ENCODE assay signal across 23 cellular contexts in the genomic region with DNA sequence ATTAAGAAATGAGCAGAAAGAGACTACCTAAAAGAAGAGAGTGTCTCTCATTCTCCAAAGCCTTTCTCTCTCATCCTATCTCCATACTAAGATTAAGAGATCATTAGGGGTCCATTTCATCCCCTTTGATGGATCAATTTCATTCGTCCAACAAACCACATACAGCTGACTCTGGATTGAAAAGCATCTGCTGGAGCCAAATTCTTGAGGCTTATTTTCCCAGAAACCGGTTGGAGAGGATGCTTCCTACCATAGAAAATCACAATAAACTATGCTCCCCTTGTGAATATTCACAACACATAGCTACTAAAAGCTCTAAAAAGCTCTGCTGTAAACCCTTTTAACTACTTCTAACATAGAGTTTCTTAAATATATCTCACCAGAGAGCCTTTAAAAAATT.
DNase-seq lines count a peak whose midpoint lies in the region; TF ChIP-seq lines count a peak whose summit lies in the region.
"Had no signal": no experiment of that assay in that cellular context is flagged by ENCODE, and none has a peak within 500 bp of the region (broad histone marks: within the 10 kb centered on the region; RNA-seq: fewer than 3 reads in every experiment).

No MANE protein-coding gene starts in this region.

- H3K4me3 Mint-ChIP-seq in neural progenitor cell (no peak overlapping the region), H9 (no peak overlapping the region)
- H3K4me3 Mint-ChIP-seq: B cell, IgD-negative memory B cell had no signal

- H3K56ac ChIP-seq in H9 (ENCODE audit: insufficient read length, low read depth, low read length), result no peak overlapping the region

- H3K4me1 Mint-ChIP-seq in neural progenitor cell, result peaks cover 40% of the 10 kb centered on the region
- H3K4me1 Mint-ChIP-seq in H9, result peaks cover 17 to 27% of the 10 kb centered on the region in 2 experiments
- H3K4me1 Mint-ChIP-seq: B cell, IgD-negative memory B cell had no signal

- H4K91ac ChIP-seq in H9 (ENCODE audit: insufficient read length, low read depth, low read length), result no peak overlapping the region

- H3K79me1 ChIP-seq in H9 (ENCODE audit: insufficient read depth, low read depth, low read length, poor library complexity, severe bottlenecking), result no peaks in the 10 kb centered on the region

- no peak overlapping the region for H3K18ac ChIP-seq in H9 (ENCODE audit: insufficient read length, low read depth, low read length)

- no CpG with 5 or more reads among the region's 2 CpGs for WGBS in H9 (ENCODE audit: extremely low coverage, insufficient read length, low lambda C conversion rate)

- no peaks in the 10 kb centered on the region for H3K36me3 ChIP-seq in neural progenitor cell

- H3K4me1 ChIP-seq in neural progenitor cell (peaks cover 46% of the 10 kb centered on the region), H9 (ENCODE audit: insufficient read depth, low read length) (peaks cover 2% of the 10 kb centered on the region; the same call in 1 of the 2 replicates)

- H3K27ac ChIP-seq in caudate nucleus (ENCODE audit: low read depth, low read length) (peak overlapping the region; percentile 98), neural progenitor cell (no peak overlapping the region), H9 (ENCODE audit: insufficient read length, low read depth, low read length) (no peak overlapping the region)
- H3K27ac ChIP-seq: 22Rv1, SK-N-MC had no signal

- H4K8ac ChIP-seq in H9 (replicated peaks; ENCODE audit: insufficient read length, low read depth, low read length), result no peak overlapping the region

- H2AFZ ChIP-seq in neural progenitor cell (replicated peaks) (peak overlapping the region; percentile 44), H9 (ENCODE audit: low read length) (no peak overlapping the region)

- H3K4me2 ChIP-seq in neural progenitor cell, result no peak overlapping the region
- no peak overlapping the region for H3K4me2 ChIP-seq in H9 (ENCODE audit: insufficient read depth, insufficient read length, low read length)

- H3K9ac ChIP-seq in neural progenitor cell, result no peak overlapping the region
- H3K9ac ChIP-seq in H9 (ENCODE audit: extremely low read depth, insufficient read length, low read length), result no peak overlapping the region

- H3K4me3 ChIP-seq in neural progenitor cell, result no peak overlapping the region
- H3K4me3 ChIP-seq: SK-N-MC had no signal

- H3K4ac ChIP-seq in H9 (ENCODE audit: low read depth, low read length), result no peak overlapping the region

- H4K20me1 ChIP-seq in neural progenitor cell (ENCODE audit: low read depth) (no peaks in the 10 kb centered on the region), H9 (ENCODE audit: control insufficient read depth, insufficient read depth, insufficient read length) (no peaks in the 10 kb centered on the region)

- no peaks in the 10 kb centered on the region for H3K9me3 ChIP-seq in neural progenitor cell (ENCODE audit: low read depth)
- no peaks in the 10 kb centered on the region for H3K9me3 ChIP-seq in H9 (ENCODE audit: control insufficient read depth, low read depth, low read length)

- no peak overlapping the region for H2BK5ac ChIP-seq in H9 (ENCODE audit: insufficient read length, low read length)

- H3K27ac Mint-ChIP-seq in neural progenitor cell, result no peak overlapping the region
- H3K27ac Mint-ChIP-seq in H9, result no peak overlapping the region
- H3K27ac Mint-ChIP-seq: B cell, IgD-negative memory B cell had no signal

- no peak overlapping the region for H3K23ac ChIP-seq in H9 (ENCODE audit: insufficient read length, low read depth, low read length)

- no peaks in the 10 kb centered on the region for H3K27me3 ChIP-seq in neural progenitor cell
- H3K27me3 ChIP-seq in H9 (ENCODE audit: insufficient read depth, low read length), result no peaks in the 10 kb centered on the region

- H3K36me3 Mint-ChIP-seq in neural progenitor cell (no peaks in the 10 kb centered on the region), H9 (ENCODE audit: insufficient read depth in 1 of 3, low read depth in 3 of 3) (no peaks in the 10 kb centered on the region)
- H3K36me3 Mint-ChIP-seq: IgD-negative memory B cell had no signal

- H3K23me2 ChIP-seq in H9 (ENCODE audit: insufficient read length, low read depth, low read length, poor library complexity, severe bottlenecking), result no peaks in the 10 kb centered on the region

- H3K27me3 Mint-ChIP-seq in neural progenitor cell (ENCODE audit: insufficient read depth, low read depth) (peaks cover 7% of the 10 kb centered on the region), H9 (ENCODE audit: low read depth) (no peaks in the 10 kb centered on the region)
- H3K27me3 Mint-ChIP-seq: B cell had no signal

- no peak overlapping the region for H4K5ac ChIP-seq in H9 (ENCODE audit: insufficient read length, low read depth, low read length)

- H2BK20ac ChIP-seq in H9 (ENCODE audit: low read depth, low read length, poor library complexity, severe bottlenecking), result no peak overlapping the region

- TF ChIP-seq CTCF in neural progenitor cell (IDR thresholded peaks at IDR 0.05) (no peak), H9 (conservative IDR thresholded peaks at IDR 0.05) (no peak)

- H2BK12ac ChIP-seq in H9 (ENCODE audit: insufficient read length, low read depth, low read length), result no peak overlapping the region

- no peaks in the 10 kb centered on the region for H3F3A ChIP-seq in neural progenitor cell (ENCODE audit: low read depth)

- no peak overlapping the region for H3T11ph ChIP-seq in H9 (ENCODE audit: low read length)

- H3K9me3 Mint-ChIP-seq in neural progenitor cell, result no peaks in the 10 kb centered on the region
- no peaks in the 10 kb centered on the region for H3K9me3 Mint-ChIP-seq in H9
- H3K9me3 Mint-ChIP-seq: IgD-negative memory B cell had no signal

- no peaks in the 10 kb centered on the region for H3K79me2 ChIP-seq in neural progenitor cell (ENCODE audit: low read depth)
- no peaks in the 10 kb centered on the region for H3K79me2 ChIP-seq in H9 (ENCODE audit: insufficient read depth, low read length)

- no peak overlapping the region for H3K14ac ChIP-seq in H9 (ENCODE audit: insufficient read depth, low read length)

- no peak overlapping the region for H2BK120ac ChIP-seq in H9 (ENCODE audit: low read depth, low read length, poor library complexity, severe bottlenecking)

- no peak overlapping the region for H2AK5ac ChIP-seq in H9 (ENCODE audit: insufficient read length, low read length)

- DNase-seq in NCI-H82 (lab: John Stamatoyannopoulos, UW), result peak; percentile 32
- no peak for DNase-seq in NCI-H82 treated with DMSO at 0.1 percent for 48 hours (lab: John Stamatoyannopoulos, UW; ENCODE audit: unreplicated experiment)
- DNase-seq in caudate nucleus (lab: John Stamatoyannopoulos, UW), result no peak
- no peak for DNase-seq in neural progenitor cell (ENCODE audit: low spot score)
- no peak for DNase-seq in activated CD4-positive, alpha-beta T cell treated with anti-CD3 and anti-CD28 coated beads, Interleukin-2, amount 50 U/mL, for 1 hour
- DNase-seq in H9, result no peak
- no peak for DNase-seq in iPS-NIHi11 (ENCODE audit: low spot score)
- no peak for DNase-seq in activated CD4-positive, alpha-beta T cell treated with anti-CD3 and anti-CD28 coated beads for 1 hour
- DNase-seq: DND-41; Karpas-422; MM.1S; NCI-H1092 treated with DMSO at 0.1 percent for 48 hours; NCI-H146; NCI-H2029 treated with DMSO at 0.1 percent for 48 hours; NCI-H2171 treated with DMSO at 0.1 percent for 48 hours; NCI-H446; NCI-H526 treated with DMSO at 0.1 percent for 48 hours; NK-92 treated with Interleukin-12 subunit alpha and Interleukin-12 subunit beta, amount 100 ng/mL, for 24 hours; Right ventricle myocardium superior had no signal

- no peak overlapping the region for H2BK15ac ChIP-seq in H9 (ENCODE audit: low read depth, low read length)
